Comparison of ENCODE assay signal across 18 cellular contexts in genomic region chr9:121780641-121781040, GRCh38.
A peak's percentile ranks its signal among the peaks of the same experiment; 100 is the strongest.
DNase-seq lines count a peak whose midpoint lies in the region; TF ChIP-seq lines count a peak whose summit lies in the region.
"Had no signal": no experiment of that assay in that cellular context is flagged by ENCODE, and none has a peak within 500 bp of the region (broad histone marks: within the 10 kb centered on the region; RNA-seq: fewer than 3 reads in every experiment).

No MANE protein-coding gene starts in this region.

- H3K27ac Mint-ChIP-seq in progenitor cell of endocrine pancreas, result peak overlapping the region; percentile 70
- no peak overlapping the region for H3K27ac Mint-ChIP-seq in activated CD4-positive, alpha-beta T cell treated with anti-CD3 and anti-CD28 coated beads, Interleukin-2, amount 10 ng/mL, durations not matched to agents 7 days and 5 days
- H3K27ac Mint-ChIP-seq: activated naive CD4-positive, alpha-beta T cell treated with anti-CD3 and anti-CD28 coated beads for 36 hours; activated T-cell treated with anti-CD3 and anti-CD28 coated beads, Interleukin-2, amount 50 U/mL, for 24 hours; T-helper 1 cell treated with Interleukin-12 subunit alpha and Interleukin-12 subunit beta and Interleukin-4 antibody, amounts not matched to agents 30 μg/mL and 1 μg/mL, for 36 hours had no signal

- H3K4me1 Mint-ChIP-seq in progenitor cell of endocrine pancreas (ENCODE audit: low read depth), result peaks cover 2% of the 10 kb centered on the region
- peaks cover 24% of the 10 kb centered on the region for H3K4me1 Mint-ChIP-seq in activated CD4-positive, alpha-beta T cell treated with anti-CD3 and anti-CD28 coated beads, Interleukin-2, amount 10 ng/mL, durations not matched to agents 7 days and 5 days

- H3K4me3 ChIP-seq in BE2C (ENCODE audit: low read depth, low read length) (no peak overlapping the region), hepatocyte (no peak overlapping the region)

- H3K27ac ChIP-seq in cingulate gyrus (ENCODE audit: low read depth, low read length) (peak overlapping the region; percentile 39), hepatocyte (no peak overlapping the region)

- POLR2A ChIA-PET in activated CD4-positive, alpha-beta T cell treated with anti-CD3 and anti-CD28 coated beads, Interleukin-2, amount 10 ng/mL, durations not matched to agents 7 days and 5 days (lab: Charles Lee), result no interaction called here

- H3K4me2 ChIP-seq in hepatocyte, result no peak overlapping the region

- DNase-seq in BE2C, result peak; percentile 7
- peak; percentile 19 for DNase-seq in G401 (ENCODE audit: low spot score)
- DNase-seq in progenitor cell of endocrine pancreas (ENCODE audit: low spot score, unreplicated experiment), result no peak
- DNase-seq in activated CD4-positive, alpha-beta T cell treated with anti-CD3 and anti-CD28 coated beads, Interleukin-2, amount 10 ng/mL, durations not matched to agents 7 days and 5 days, result no peak
- no peak for DNase-seq in hepatocyte (ENCODE audit: low spot score)
- DNase-seq in SKM-1 treated with dmso at 0.1 percent for 144 hours (lab: John Stamatoyannopoulos, UW; ENCODE audit: unreplicated experiment), result no peak
- DNase-seq: activated CD8-positive, alpha-beta T cell treated with anti-CD3 and anti-CD28 coated beads, Interleukin-2, amount 10 ng/mL, durations not matched to agents 7 days and 5 days; activated naive CD4-positive, alpha-beta T cell treated with anti-CD3 and anti-CD28 coated beads for 36 hours; activated T-cell treated with anti-CD3 and anti-CD28 coated beads, Interleukin-2, amount 50 U/mL, for 24 hours; aorta; DMS79; mesendoderm; NCI-H526 treated with DMSO at 0.1 percent for 48 hours; PC-3; small intestine had no signal

- peaks cover 38% of the 10 kb centered on the region for H3K36me3 ChIP-seq in BE2C
- no peaks in the 10 kb centered on the region for H3K36me3 ChIP-seq in hepatocyte (replicated peaks; ENCODE audit: insufficient read depth, low read depth)

- H3K36me3 Mint-ChIP-seq in progenitor cell of endocrine pancreas (ENCODE audit: insufficient read depth), result peaks cover 36% of the 10 kb centered on the region
- H3K36me3 Mint-ChIP-seq in activated CD4-positive, alpha-beta T cell treated with anti-CD3 and anti-CD28 coated beads, Interleukin-2, amount 10 ng/mL, durations not matched to agents 7 days and 5 days (ENCODE audit: low read depth), result no peaks in the 10 kb centered on the region

- H3K9me2 ChIP-seq in hepatocyte (replicated peaks; ENCODE audit: insufficient read depth), result no peaks in the 10 kb centered on the region

- H3K79me2 ChIP-seq in hepatocyte, result no peaks in the 10 kb centered on the region

- no peaks in the 10 kb centered on the region for H3K9me3 Mint-ChIP-seq in progenitor cell of endocrine pancreas (ENCODE audit: low read depth)
- no peaks in the 10 kb centered on the region for H3K9me3 Mint-ChIP-seq in activated CD4-positive, alpha-beta T cell treated with anti-CD3 and anti-CD28 coated beads, Interleukin-2, amount 10 ng/mL, durations not matched to agents 7 days and 5 days
- H3K9me3 Mint-ChIP-seq: activated T-cell treated with anti-CD3 and anti-CD28 coated beads, Interleukin-2, amount 50 U/mL, for 24 hours; T-helper 1 cell treated with Interleukin-12 subunit alpha and Interleukin-12 subunit beta and Interleukin-4 antibody, amounts not matched to agents 30 μg/mL and 1 μg/mL, for 36 hours had no signal

- 95% methylated on average over 9 of the region's 9 CpGs for WGBS in hepatocyte (ENCODE audit: low lambda C conversion rate, missing lambda C conversion rate)

- TF ChIP-seq CTCF in BE2C (IDR thresholded peaks at IDR 0.05; ENCODE audit: low read depth, low read length) (no peak), progenitor cell of endocrine pancreas (IDR thresholded peaks at IDR 0.05; ENCODE audit: unreplicated experiment) (no peak), hepatocyte (IDR thresholded peaks at IDR 0.05; ENCODE audit: poor library complexity) (no peak)

- H2AFZ ChIP-seq in hepatocyte, result no peak overlapping the region

- H3K27me3 ChIP-seq in BE2C (no peaks in the 10 kb centered on the region), hepatocyte (no peaks in the 10 kb centered on the region)

- CTCF ChIA-PET in activated CD4-positive, alpha-beta T cell treated with anti-CD3 and anti-CD28 coated beads, Interleukin-2, amount 10 ng/mL, durations not matched to agents 7 days and 5 days (lab: Charles Lee), result no interaction called here

- H4K20me1 ChIP-seq in hepatocyte (ENCODE audit: insufficient read depth, poor library complexity, severe bottlenecking), result no peaks in the 10 kb centered on the region

- H3K4me1 ChIP-seq in BE2C, result peaks cover 25% of the 10 kb centered on the region
- H3K4me1 ChIP-seq in hepatocyte (ENCODE audit: insufficient read depth), result no peaks in the 10 kb centered on the region

- no peaks in the 10 kb centered on the region for H3K27me3 Mint-ChIP-seq in progenitor cell of endocrine pancreas
- peaks cover 3% of the 10 kb centered on the region for H3K27me3 Mint-ChIP-seq in activated CD4-positive, alpha-beta T cell treated with anti-CD3 and anti-CD28 coated beads, Interleukin-2, amount 10 ng/mL, durations not matched to agents 7 days and 5 days

- H3K9me3 ChIP-seq in BE2C (no peaks in the 10 kb centered on the region), hepatocyte (ENCODE audit: low read depth) (no peaks in the 10 kb centered on the region)

- in situ Hi-C loops in G401 (cut with HindIII; ENCODE audit: low sequenced_read_pairs), result no loop called here

- no peak overlapping the region for H3K4me3 Mint-ChIP-seq in progenitor cell of endocrine pancreas (ENCODE audit: low read depth)
- H3K4me3 Mint-ChIP-seq in activated CD4-positive, alpha-beta T cell treated with anti-CD3 and anti-CD28 coated beads, Interleukin-2, amount 10 ng/mL, durations not matched to agents 7 days and 5 days, result no peak overlapping the region
- H3K4me3 Mint-ChIP-seq: activated CD8-positive, alpha-beta T cell treated with anti-CD3 and anti-CD28 coated beads, Interleukin-2, amount 10 ng/mL, durations not matched to agents 7 days and 5 days; activated naive CD4-positive, alpha-beta T cell treated with anti-CD3 and anti-CD28 coated beads for 36 hours; activated T-cell treated with anti-CD3 and anti-CD28 coated beads, Interleukin-2, amount 50 U/mL, for 24 hours; naive thymus-derived CD8-positive, alpha-beta T cell; T-helper 1 cell treated with Interleukin-12 subunit alpha and Interleukin-12 subunit beta and Interleukin-4 antibody, amounts not matched to agents 30 μg/mL and 1 μg/mL, for 36 hours had no signal

Comparison
In these comparisons a context has a peak if more than half of its experiments do, and no peak if none do; other contexts are left out.
1. DNase-seq: peak in BE2C (single experiment) and G401 (single experiment); none in progenitor cell of endocrine pancreas (single experiment), activated CD4-positive, alpha-beta T cell treated with anti-CD3 and anti-CD28 coated beads, Interleukin-2, amount 10 ng/mL, durations not matched to agents 7 days and 5 days (single experiment), hepatocyte (single experiment) and SKM-1 treated with dmso at 0.1 percent for 144 hours (single experiment).